Comparison of ENCODE assay signal across 2 cellular contexts in genomic region chr10:104880655-104881222, GRCh38.
TF ChIP-seq lines count a peak whose summit lies in the region.

No MANE protein-coding gene starts in this region.

TF ChIP-seq in SK-N-SH treated with all-trans-retinoic acid at 6 μM for 48 hours, 23 proteins besides CTCF, POLR2A, EP300 and RAD21 (continued from another document):
- TF ChIP-seq RARB (CRISPR knock-in tag; IDR thresholded peaks at IDR 0.05) (no peak), CREB5 (CRISPR knock-in tag; IDR thresholded peaks at IDR 0.05; ENCODE audit: low read depth) (no peak), BACH2 (CRISPR knock-in tag; IDR thresholded peaks at IDR 0.05; ENCODE audit: borderline replicate concordance) (no peak), TCF4 (CRISPR knock-in tag; IDR thresholded peaks at IDR 0.05; ENCODE audit: borderline replicate concordance) (no peak)
- TF ChIP-seq, protein P1, sequence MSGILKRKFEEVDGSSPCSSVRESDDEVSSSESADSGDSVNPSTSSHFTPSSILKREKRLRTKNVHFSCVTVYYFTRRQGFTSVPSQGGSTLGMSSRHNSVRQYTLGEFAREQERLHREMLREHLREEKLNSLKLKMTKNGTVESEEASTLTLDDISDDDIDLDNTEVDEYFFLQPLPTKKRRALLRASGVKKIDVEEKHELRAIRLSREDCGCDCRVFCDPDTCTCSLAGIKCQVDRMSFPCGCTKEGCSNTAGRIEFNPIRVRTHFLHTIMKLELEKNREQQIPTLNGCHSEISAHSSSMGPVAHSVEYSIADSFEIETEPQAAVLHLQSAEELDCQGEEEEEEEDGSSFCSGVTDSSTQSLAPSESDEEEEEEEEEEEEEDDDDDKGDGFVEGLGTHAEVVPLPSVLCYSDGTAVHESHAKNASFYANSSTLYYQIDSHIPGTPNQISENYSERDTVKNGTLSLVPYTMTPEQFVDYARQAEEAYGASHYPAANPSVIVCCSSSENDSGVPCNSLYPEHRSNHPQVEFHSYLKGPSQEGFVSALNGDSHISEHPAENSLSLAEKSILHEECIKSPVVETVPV (CRISPR knock-in tag; IDR thresholded peaks at IDR 0.05): no peak

TF ChIP-seq in neural cell, 6 proteins besides CTCF, POLR2A, EP300 and RAD21 (continued from another document):
- TF ChIP-seq REST (IDR thresholded peaks at IDR 0.05; ENCODE audit: borderline replicate concordance): peak; percentile 78
